In genomic region chr11:121450424-121450823, GRCh38 we compare ENCODE assay signal across 14 cellular contexts. TPM values are rescaled to one million over a fixed set of nuclear protein-coding genes. Genes with fewer than 3 reads are reported as not detected.
DNase-seq lines count a peak whose midpoint lies in the region; TF ChIP-seq lines count a peak whose summit lies in the region.
"Had no signal": no experiment of that assay in that cellular context is flagged by ENCODE, and none has a peak within 500 bp of the region (broad histone marks: within the 10 kb centered on the region; RNA-seq: fewer than 3 reads in every experiment).

No MANE protein-coding gene starts in this region.

- H2AFZ ChIP-seq in OCI-LY3 (ENCODE audit: low read depth, low read length): no peak overlapping the region

- H4K20me1 ChIP-seq in OCI-LY3 (ENCODE audit: insufficient read depth, low read length): peaks cover 6% of the 10 kb centered on the region; the same call in 1 of the 2 replicates

- peak overlapping the region; percentile 78 for H3K4me2 ChIP-seq in OCI-LY3 (ENCODE audit: low read length)

- H3K27me3 ChIP-seq in OCI-LY3 (ENCODE audit: low read depth, low read length) (no peaks in the 10 kb centered on the region), neutrophil (no peaks in the 10 kb centered on the region)
- H3K27me3 ChIP-seq: right atrium auricular region, vagina had no signal

- peak overlapping the region; percentile 98 for H3K27ac ChIP-seq in OCI-LY3 (ENCODE audit: low read length)
- H3K27ac ChIP-seq in cingulate gyrus (ENCODE audit: low read depth, low read length): peak overlapping the region; percentile 24
- peak overlapping the region; percentile 98 for H3K27ac ChIP-seq in neutrophil
- H3K27ac ChIP-seq: right atrium auricular region, vagina had no signal

- TF ChIP-seq CTCF in OCI-LY3 (IDR thresholded peaks at IDR 0.05; ENCODE audit: low read depth, low read length): no peak
- no peak for TF ChIP-seq CTCF in neutrophil (IDR thresholded peaks at IDR 0.05)

- H3K4me1 ChIP-seq in OCI-LY3 (ENCODE audit: low read length) (peaks cover 84% of the 10 kb centered on the region), neutrophil (ENCODE audit: control insufficient read depth in 1 of 2, insufficient read depth in 1 of 2, low read depth in 1 of 2, low read length in 1 of 2) (peaks cover 73 to 86% of the 10 kb centered on the region in 2 experiments)

- no peaks in the 10 kb centered on the region for H3K9me3 ChIP-seq in OCI-LY3 (ENCODE audit: insufficient read depth, low read length)
- H3K9me3 ChIP-seq in neutrophil: no peaks in the 10 kb centered on the region
- H3K9me3 ChIP-seq: MG63, right atrium auricular region, vagina had no signal

- peak overlapping the region; percentile 77; the same call in 1 of the 2 replicates for H3K4me3 ChIP-seq in GM08714 (ENCODE audit: low read length)
- H3K4me3 ChIP-seq in OCI-LY3 (ENCODE audit: low read length): peak overlapping the region; percentile 85
- peak overlapping the region; percentile 69 to 99 for H3K4me3 ChIP-seq in neutrophil (ENCODE audit: low read depth in 1 of 2, low read length in 1 of 2)
- H3K4me3 ChIP-seq: lung, MG63, right atrium auricular region had no signal

- H3K9ac ChIP-seq in OCI-LY3 (ENCODE audit: low read length): peak overlapping the region; percentile 95

- peaks cover 58% of the 10 kb centered on the region for H3K79me2 ChIP-seq in OCI-LY3 (ENCODE audit: low read length)

- H3K36me3 ChIP-seq in OCI-LY3 (replicated peaks; ENCODE audit: low read depth, low read length) (peaks cover 17% of the 10 kb centered on the region), neutrophil (peaks cover 16% of the 10 kb centered on the region)
- H3K36me3 ChIP-seq: MG63, right atrium auricular region, vagina had no signal

- DNase-seq in NCI-H2171 treated with DMSO at 0.1 percent for 48 hours (lab: John Stamatoyannopoulos, UW) (no peak), NCI-H1436 (lab: John Stamatoyannopoulos, UW) (no peak), SK-N-DZ (ENCODE audit: low spot score) (no peak)
- DNase-seq in activated CD4-positive, CD25-positive, alpha-beta regulatory T cell treated with anti-CD3 and anti-CD28 coated beads, Interleukin-2, amount 50 U/mL, for 72 hours: no peak
- DNase-seq: foreskin melanocyte, MG63, NCI-H524 treated with DMSO at 0.1 percent for 48 hours had no signal

RNA-seq across cellular contexts. Expression of gene SORL1, which starts 1.7 kb away (rescaled TPM):
- 9.1 and 12.0 TPM in 2 replicates for polyA plus RNA-seq in SK-N-DZ (2014; cell fraction: cytosol; rRNA removed)
- 14.3 and 18.5 TPM in 2 replicates for polyA plus RNA-seq in SK-N-DZ (2014; cell fraction: nucleus; rRNA removed)

Comparison
In these comparisons a context has a peak if more than half of its experiments do, and no peak if none do; other contexts are left out.
1. H3K27ac ChIP-seq: peak in every context shown above with its lines; median percentile 98 in OCI-LY3; 98 in neutrophil; 24 in cingulate gyrus.